ENCODE assay signal across 8 cellular contexts in genomic region chr21:41766051-41766882, GRCh38. TPM values are rescaled to one million over a fixed set of nuclear protein-coding genes. Genes with fewer than 3 reads are reported as not detected.
DNase-seq lines count a peak whose midpoint lies in the region; ATAC-seq lines count a peak whose summit lies in the region.

No MANE protein-coding gene starts in this region.

- no peak for ATAC-seq in HG03521 (IDR thresholded peaks at IDR 0.05; ENCODE audit: unreplicated experiment)
- ATAC-seq in HG02870 (IDR thresholded peaks at IDR 0.05; ENCODE audit: unreplicated experiment) = no peak

- intact Hi-C loops in head of caudate nucleus (cut with DNase I) = no loop called here

- no peak for DNase-seq in effector memory CD4-positive, alpha-beta T cell
- no peak for DNase-seq in head of caudate nucleus
- no peak for DNase-seq in inferior parietal cortex (ENCODE audit: extremely low spot score)

- H3K36me3 ChIP-seq in ACC112 (ENCODE audit: insufficient read depth, low read length) (no peaks in the 10 kb centered on the region), HUES64 (ENCODE audit: insufficient read depth, low read length) (no peaks in the 10 kb centered on the region), mucosa of rectum (ENCODE audit: control insufficient read depth in 2 of 2, insufficient read depth in 2 of 2, low read length in 2 of 2) (no peaks in the 10 kb centered on the region)
- no peaks in the 10 kb centered on the region for H3K36me3 ChIP-seq in effector memory CD4-positive, alpha-beta T cell (ENCODE audit: control insufficient read depth, insufficient read depth, low read length)

- H3K9ac ChIP-seq in HUES64 (ENCODE audit: low read depth, low read length) = no peak overlapping the region; the same call in 1 of the 2 replicates
- H3K9ac ChIP-seq in mucosa of rectum (ENCODE audit: low read depth in 1 of 2, low read length in 2 of 2) = peak overlapping the region; percentile 74 to 80

- H3K4me3 ChIP-seq in ACC112 (ENCODE audit: low read depth, low read length) (peak overlapping the region; percentile 63), HUES64 (ENCODE audit: low read length) (peak overlapping the region; percentile 55), mucosa of rectum (ENCODE audit: low read length in 2 of 2) (peak overlapping the region; percentile 67 to 75)
- peak overlapping the region; percentile 48 for H3K4me3 ChIP-seq in effector memory CD4-positive, alpha-beta T cell (ENCODE audit: insufficient read depth, low read depth, low read length, poor library complexity, severe bottlenecking)

- H3K4me1 ChIP-seq in ACC112 (ENCODE audit: control insufficient read depth, insufficient read depth, low read length, unreplicated experiment) = peaks cover 17% of the 10 kb centered on the region
- peaks cover 66% of the 10 kb centered on the region for H3K4me1 ChIP-seq in HUES64 (ENCODE audit: insufficient read depth, low read length)
- H3K4me1 ChIP-seq in effector memory CD4-positive, alpha-beta T cell (ENCODE audit: control insufficient read depth, insufficient read depth, low read length, poor library complexity, severe bottlenecking) = peaks cover 22% of the 10 kb centered on the region
- peaks cover 27 to 38% of the 10 kb centered on the region in 2 donors for H3K4me1 ChIP-seq in mucosa of rectum (ENCODE audit: control insufficient read depth in 2 of 2, insufficient read depth in 2 of 2, low read length in 2 of 2)

- H3K9me3 ChIP-seq in HUES64 (ENCODE audit: insufficient read depth, low read depth, low read length) = no peaks in the 10 kb centered on the region
- no peaks in the 10 kb centered on the region for H3K9me3 ChIP-seq in effector memory CD4-positive, alpha-beta T cell (ENCODE audit: control insufficient read depth, low read length)
- no peaks in the 10 kb centered on the region for H3K9me3 ChIP-seq in mucosa of rectum (ENCODE audit: control insufficient read depth in 2 of 2, low read length in 2 of 2)

- WGBS in HUES64 = 2% methylated on average over 86 of the region's 86 CpGs

- no peak overlapping the region for H2AFZ ChIP-seq in ACC112 (ENCODE audit: low read length, unreplicated experiment)

- H3K27me3 ChIP-seq in ACC112 (ENCODE audit: insufficient read depth, low read length) (peaks cover 27% of the 10 kb centered on the region), HUES64 (ENCODE audit: insufficient read depth, low read length) (peaks cover 99% of the 10 kb centered on the region), mucosa of rectum (ENCODE audit: control insufficient read depth in 2 of 2, insufficient read depth in 2 of 2, low read length in 2 of 2) (peaks cover 17 to 33% of the 10 kb centered on the region in 2 donors)
- peaks cover 43% of the 10 kb centered on the region for H3K27me3 ChIP-seq in effector memory CD4-positive, alpha-beta T cell (replicated peaks; ENCODE audit: control insufficient read depth, insufficient read depth, low read length, poor library complexity, severe bottlenecking)

- no peaks in the 10 kb centered on the region for H3K79me2 ChIP-seq in ACC112 (ENCODE audit: control insufficient read depth, insufficient read depth, low read length, unreplicated experiment)

- no peak overlapping the region for H3K27ac ChIP-seq in ACC112 (ENCODE audit: low read depth, low read length)
- H3K27ac ChIP-seq in HUES64 (ENCODE audit: low read depth, low read length) = no peak overlapping the region
- H3K27ac ChIP-seq in effector memory CD4-positive, alpha-beta T cell (ENCODE audit: insufficient read depth, low read length, poor library complexity, severe bottlenecking) = no peak overlapping the region
- peak overlapping the region; percentile 65 to 74 for H3K27ac ChIP-seq in mucosa of rectum (ENCODE audit: low read depth in 2 of 2, low read length in 2 of 2)

RNA-seq across cellular contexts. Expression of gene RIPK4, which starts 0.6 kb away (rescaled TPM):
- 2.0 TPM for polyA plus RNA-seq in HUES64 (2013, experiment 1 of 2)
- 2.0 TPM for polyA plus RNA-seq in HUES64 (2013, experiment 2 of 2)

Comparison
In these comparisons a context has a peak if more than half of its experiments do, and no peak if none do; other contexts are left out.
1. H3K27ac ChIP-seq: peak in mucosa of rectum (2 of 2); none in ACC112 (single experiment), HUES64 (single experiment) and effector memory CD4-positive, alpha-beta T cell (single experiment).
2. Peak in every context shown above with its lines, with median percentiles within 50 percentile points of each other: H3K4me3 ChIP-seq.